ENCODE assay signal across 1 cellular context in genomic region chr2:142869461-142870106, GRCh38.
TF ChIP-seq lines count a peak whose summit lies in the region.

No MANE protein-coding gene starts in this region.

TF ChIP-seq in HepG2, 621 proteins besides CTCF, POLR2A, EP300 and RAD21 (continued from another document):
- TF ChIP-seq HMGXB3 (CRISPR knock-in tag; IDR thresholded peaks at IDR 0.05; ENCODE audit: borderline replicate concordance) (no peak), ZMYM4 (CRISPR knock-in tag; IDR thresholded peaks at IDR 0.05) (peak; percentile 45; the same call in 1 of the 2 replicates), NFYB (CRISPR knock-in tag; IDR thresholded peaks at IDR 0.05) (peak; percentile 16; the same call in 1 of the 2 replicates), GATAD2A (CRISPR knock-in tag; IDR thresholded peaks at IDR 0.05) (peak; percentile 81), MAZ (IDR thresholded peaks at IDR 0.05; ENCODE audit: borderline replicate concordance, low read depth, low read length) (no peak), MAZ (CRISPR knock-in tag; IDR thresholded peaks at IDR 0.05; ENCODE audit: low read depth) (no peak), ADNP (CRISPR knock-in tag; IDR thresholded peaks at IDR 0.05) (no peak), KAT8 (CRISPR knock-in tag; IDR thresholded peaks at IDR 0.05) (0 out of 2 replicates have a peak, but pooled peaks have one; percentile 43), HNF1A (IDR thresholded peaks at IDR 0.05; ENCODE audit: low read depth) (peak; percentile 93), HNF1A (CRISPR knock-in tag; IDR thresholded peaks at IDR 0.05; ENCODE audit: borderline replicate concordance) (peak; percentile 92), CEBPB (IDR thresholded peaks at IDR 0.05; ENCODE audit: borderline replicate concordance, low read depth, low read length) (peak; percentile 70; the same call in 1 of the 2 replicates), SAP130 (CRISPR knock-in tag; IDR thresholded peaks at IDR 0.05; ENCODE audit: low read depth) (peak; percentile 65), POGK (CRISPR knock-in tag; conservative IDR thresholded peaks at IDR 0.05) (0 out of 2 replicates have a peak, but pooled peaks have one; percentile 27), CHD4 (IDR thresholded peaks at IDR 0.05; ENCODE audit: borderline replicate concordance, low read length) (peak; percentile 56; the same call in 1 of the 2 replicates), TFE3 (CRISPR knock-in tag; IDR thresholded peaks at IDR 0.05) (0 out of 2 replicates have a peak, but pooled peaks have one; percentile 13), ZFP36L1 (CRISPR knock-in tag; IDR thresholded peaks at IDR 0.05) (peak; percentile 54; the same call in 1 of the 2 replicates), DDIT3 (CRISPR knock-in tag; IDR thresholded peaks at IDR 0.05) (no peak), MXI1 (IDR thresholded peaks at IDR 0.05; ENCODE audit: borderline replicate concordance, low read depth, low read length) (no peak; the same call in 2 of the 3 replicates), HMG20A (CRISPR knock-in tag; IDR thresholded peaks at IDR 0.05; ENCODE audit: borderline replicate concordance) (peak; percentile 72; the same call in 1 of the 2 replicates), ATF7-NPFF (CRISPR knock-in tag; IDR thresholded peaks at IDR 0.05; ENCODE audit: low read depth) (no peak), POLR2G (IDR thresholded peaks at IDR 0.05; ENCODE audit: low read depth, low read length) (peak; percentile 54; the same call in 1 of the 2 replicates), ZSCAN9 (CRISPR knock-in tag; IDR thresholded peaks at IDR 0.05; ENCODE audit: borderline replicate concordance) (0 out of 2 replicates have a peak, but pooled peaks have one; percentile 25), ZNF512B (CRISPR knock-in tag; IDR thresholded peaks at IDR 0.05; ENCODE audit: borderline replicate concordance) (0 out of 2 replicates have a peak, but pooled peaks have one; percentile 6), ARID5B (CRISPR knock-in tag; IDR thresholded peaks at IDR 0.05) (peak; percentile 67; the same call in 1 of the 2 replicates), ZMYM3 (CRISPR knock-in tag; IDR thresholded peaks at IDR 0.05) (no peak)
